Comparison of ENCODE assay signal across 2 cellular contexts in the genomic region with DNA sequence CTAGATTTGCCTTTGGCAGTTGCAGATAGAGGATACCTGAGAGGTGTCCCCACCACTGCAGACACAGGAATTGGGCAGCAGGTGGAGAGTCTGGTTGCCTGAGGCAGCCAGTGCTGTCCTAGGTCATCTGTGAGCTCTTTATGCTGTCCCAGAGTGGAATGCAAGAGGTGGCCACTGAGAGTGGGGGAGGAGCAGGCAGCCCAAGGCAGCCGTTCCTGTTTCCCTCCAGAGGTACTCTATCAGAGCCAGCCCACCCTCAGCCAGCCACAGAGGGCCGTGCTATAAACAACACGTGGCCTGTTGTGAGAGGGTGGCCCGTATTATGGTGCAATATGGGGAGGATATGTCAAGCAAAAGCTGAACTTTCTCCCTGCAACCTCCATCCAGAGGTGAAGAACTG.
A peak's percentile ranks its signal among the peaks of the same experiment; 100 is the strongest.
TF ChIP-seq lines count a peak whose summit lies in the region.

No MANE protein-coding gene starts in this region.

TF ChIP-seq in GM23338, 12 proteins besides CTCF, POLR2A, EP300 and RAD21:
- no peak for TF ChIP-seq EZH2 (IDR thresholded peaks at IDR 0.05; ENCODE audit: low read depth, unreplicated experiment)
- TF ChIP-seq, protein P1, sequence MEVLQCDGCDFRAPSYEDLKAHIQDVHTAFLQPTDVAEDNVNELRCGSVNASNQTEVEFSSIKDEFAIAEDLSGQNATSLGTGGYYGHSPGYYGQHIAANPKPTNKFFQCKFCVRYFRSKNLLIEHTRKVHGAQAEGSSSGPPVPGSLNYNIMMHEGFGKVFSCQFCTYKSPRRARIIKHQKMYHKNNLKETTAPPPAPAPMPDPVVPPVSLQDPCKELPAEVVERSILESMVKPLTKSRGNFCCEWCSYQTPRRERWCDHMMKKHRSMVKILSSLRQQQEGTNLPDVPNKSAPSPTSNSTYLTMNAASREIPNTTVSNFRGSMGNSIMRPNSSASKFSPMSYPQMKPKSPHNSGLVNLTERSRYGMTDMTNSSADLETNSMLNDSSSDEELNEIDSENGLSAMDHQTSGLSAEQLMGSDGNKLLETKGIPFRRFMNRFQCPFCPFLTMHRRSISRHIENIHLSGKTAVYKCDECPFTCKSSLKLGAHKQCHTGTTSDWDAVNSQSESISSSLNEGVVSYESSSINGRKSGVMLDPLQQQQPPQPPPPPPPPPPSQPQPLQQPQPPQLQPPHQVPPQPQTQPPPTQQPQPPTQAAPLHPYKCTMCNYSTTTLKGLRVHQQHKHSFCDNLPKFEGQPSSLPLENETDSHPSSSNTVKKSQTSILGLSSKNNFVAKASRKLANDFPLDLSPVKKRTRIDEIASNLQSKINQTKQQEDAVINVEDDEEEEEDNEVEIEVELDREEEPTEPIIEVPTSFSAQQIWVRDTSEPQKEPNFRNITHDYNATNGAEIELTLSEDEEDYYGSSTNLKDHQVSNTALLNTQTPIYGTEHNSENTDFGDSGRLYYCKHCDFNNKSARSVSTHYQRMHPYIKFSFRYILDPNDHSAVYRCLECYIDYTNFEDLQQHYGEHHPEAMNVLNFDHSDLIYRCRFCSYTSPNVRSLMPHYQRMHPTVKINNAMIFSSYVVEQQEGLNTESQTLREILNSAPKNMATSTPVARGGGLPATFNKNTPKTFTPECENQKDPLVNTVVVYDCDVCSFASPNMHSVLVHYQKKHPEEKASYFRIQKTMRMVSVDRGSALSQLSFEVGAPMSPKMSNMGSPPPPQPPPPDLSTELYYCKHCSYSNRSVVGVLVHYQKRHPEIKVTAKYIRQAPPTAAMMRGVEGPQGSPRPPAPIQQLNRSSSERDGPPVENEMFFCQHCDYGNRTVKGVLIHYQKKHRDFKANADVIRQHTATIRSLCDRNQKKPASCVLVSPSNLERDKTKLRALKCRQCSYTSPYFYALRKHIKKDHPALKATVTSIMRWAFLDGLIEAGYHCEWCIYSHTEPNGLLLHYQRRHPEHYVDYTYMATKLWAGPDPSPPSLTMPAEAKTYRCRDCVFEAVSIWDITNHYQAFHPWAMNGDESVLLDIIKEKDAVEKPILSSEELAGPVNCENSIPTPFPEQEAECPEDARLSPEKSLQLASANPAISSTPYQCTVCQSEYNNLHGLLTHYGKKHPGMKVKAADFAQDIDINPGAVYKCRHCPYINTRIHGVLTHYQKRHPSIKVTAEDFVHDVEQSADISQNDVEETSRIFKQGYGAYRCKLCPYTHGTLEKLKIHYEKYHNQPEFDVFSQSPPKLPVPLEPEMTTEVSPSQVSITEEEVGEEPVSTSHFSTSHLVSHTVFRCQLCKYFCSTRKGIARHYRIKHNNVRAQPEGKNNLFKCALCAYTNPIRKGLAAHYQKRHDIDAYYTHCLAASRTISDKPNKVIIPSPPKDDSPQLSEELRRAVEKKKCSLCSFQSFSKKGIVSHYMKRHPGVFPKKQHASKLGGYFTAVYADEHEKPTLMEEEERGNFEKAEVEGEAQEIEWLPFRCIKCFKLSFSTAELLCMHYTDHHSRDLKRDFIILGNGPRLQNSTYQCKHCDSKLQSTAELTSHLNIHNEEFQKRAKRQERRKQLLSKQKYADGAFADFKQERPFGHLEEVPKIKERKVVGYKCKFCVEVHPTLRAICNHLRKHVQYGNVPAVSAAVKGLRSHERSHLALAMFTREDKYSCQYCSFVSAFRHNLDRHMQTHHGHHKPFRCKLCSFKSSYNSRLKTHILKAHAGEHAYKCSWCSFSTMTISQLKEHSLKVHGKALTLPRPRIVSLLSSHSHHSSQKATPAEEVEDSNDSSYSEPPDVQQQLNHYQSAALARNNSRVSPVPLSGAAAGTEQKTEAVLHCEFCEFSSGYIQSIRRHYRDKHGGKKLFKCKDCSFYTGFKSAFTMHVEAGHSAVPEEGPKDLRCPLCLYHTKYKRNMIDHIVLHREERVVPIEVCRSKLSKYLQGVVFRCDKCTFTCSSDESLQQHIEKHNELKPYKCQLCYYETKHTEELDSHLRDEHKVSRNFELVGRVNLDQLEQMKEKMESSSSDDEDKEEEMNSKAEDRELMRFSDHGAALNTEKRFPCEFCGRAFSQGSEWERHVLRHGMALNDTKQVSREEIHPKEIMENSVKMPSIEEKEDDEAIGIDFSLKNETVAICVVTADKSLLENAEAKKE (CRISPR knock-in tag; IDR thresholded peaks at IDR 0.05) = peak; percentile 14; the same call in 1 of the 2 replicates

TF ChIP-seq in K562, 482 proteins besides CTCF, POLR2A, EP300 and RAD21:
- TF ChIP-seq, protein P2, sequence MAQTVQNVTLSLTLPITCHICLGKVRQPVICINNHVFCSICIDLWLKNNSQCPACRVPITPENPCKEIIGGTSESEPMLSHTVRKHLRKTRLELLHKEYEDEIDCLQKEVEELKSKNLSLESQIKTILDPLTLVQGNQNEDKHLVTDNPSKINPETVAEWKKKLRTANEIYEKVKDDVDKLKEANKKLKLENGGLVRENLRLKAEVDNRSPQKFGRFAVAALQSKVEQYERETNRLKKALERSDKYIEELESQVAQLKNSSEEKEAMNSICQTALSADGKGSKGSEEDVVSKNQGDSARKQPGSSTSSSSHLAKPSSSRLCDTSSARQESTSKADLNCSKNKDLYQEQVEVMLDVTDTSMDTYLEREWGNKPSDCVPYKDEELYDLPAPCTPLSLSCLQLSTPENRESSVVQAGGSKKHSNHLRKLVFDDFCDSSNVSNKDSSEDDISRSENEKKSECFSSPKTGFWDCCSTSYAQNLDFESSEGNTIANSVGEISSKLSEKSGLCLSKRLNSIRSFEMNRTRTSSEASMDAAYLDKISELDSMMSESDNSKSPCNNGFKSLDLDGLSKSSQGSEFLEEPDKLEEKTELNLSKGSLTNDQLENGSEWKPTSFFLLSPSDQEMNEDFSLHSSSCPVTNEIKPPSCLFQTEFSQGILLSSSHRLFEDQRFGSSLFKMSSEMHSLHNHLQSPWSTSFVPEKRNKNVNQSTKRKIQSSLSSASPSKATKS (CRISPR knock-in tag; IDR thresholded peaks at IDR 0.05) = no peak
- TF ChIP-seq ARID1B (IDR thresholded peaks at IDR 0.05) (no peak), CEBPB (tag; IDR thresholded peaks at IDR 0.05) (peak; percentile 16; the same call in 1 of the 2 replicates), ZNF3 (CRISPR knock-in tag; IDR thresholded peaks at IDR 0.05) (no peak), ZNF785 (CRISPR knock-in tag; IDR thresholded peaks at IDR 0.05) (no peak), CBX2 (IDR thresholded peaks at IDR 0.05; ENCODE audit: insufficient read depth, low read length, poor library complexity, severe bottlenecking) (no peak), NR2C2 (CRISPR knock-in tag; IDR thresholded peaks at IDR 0.05) (no peak), NR2C2 (tag; IDR thresholded peaks at IDR 0.05) (peak; percentile 11; the same call in 1 of the 2 replicates)
- TF ChIP-seq, protein P3, sequence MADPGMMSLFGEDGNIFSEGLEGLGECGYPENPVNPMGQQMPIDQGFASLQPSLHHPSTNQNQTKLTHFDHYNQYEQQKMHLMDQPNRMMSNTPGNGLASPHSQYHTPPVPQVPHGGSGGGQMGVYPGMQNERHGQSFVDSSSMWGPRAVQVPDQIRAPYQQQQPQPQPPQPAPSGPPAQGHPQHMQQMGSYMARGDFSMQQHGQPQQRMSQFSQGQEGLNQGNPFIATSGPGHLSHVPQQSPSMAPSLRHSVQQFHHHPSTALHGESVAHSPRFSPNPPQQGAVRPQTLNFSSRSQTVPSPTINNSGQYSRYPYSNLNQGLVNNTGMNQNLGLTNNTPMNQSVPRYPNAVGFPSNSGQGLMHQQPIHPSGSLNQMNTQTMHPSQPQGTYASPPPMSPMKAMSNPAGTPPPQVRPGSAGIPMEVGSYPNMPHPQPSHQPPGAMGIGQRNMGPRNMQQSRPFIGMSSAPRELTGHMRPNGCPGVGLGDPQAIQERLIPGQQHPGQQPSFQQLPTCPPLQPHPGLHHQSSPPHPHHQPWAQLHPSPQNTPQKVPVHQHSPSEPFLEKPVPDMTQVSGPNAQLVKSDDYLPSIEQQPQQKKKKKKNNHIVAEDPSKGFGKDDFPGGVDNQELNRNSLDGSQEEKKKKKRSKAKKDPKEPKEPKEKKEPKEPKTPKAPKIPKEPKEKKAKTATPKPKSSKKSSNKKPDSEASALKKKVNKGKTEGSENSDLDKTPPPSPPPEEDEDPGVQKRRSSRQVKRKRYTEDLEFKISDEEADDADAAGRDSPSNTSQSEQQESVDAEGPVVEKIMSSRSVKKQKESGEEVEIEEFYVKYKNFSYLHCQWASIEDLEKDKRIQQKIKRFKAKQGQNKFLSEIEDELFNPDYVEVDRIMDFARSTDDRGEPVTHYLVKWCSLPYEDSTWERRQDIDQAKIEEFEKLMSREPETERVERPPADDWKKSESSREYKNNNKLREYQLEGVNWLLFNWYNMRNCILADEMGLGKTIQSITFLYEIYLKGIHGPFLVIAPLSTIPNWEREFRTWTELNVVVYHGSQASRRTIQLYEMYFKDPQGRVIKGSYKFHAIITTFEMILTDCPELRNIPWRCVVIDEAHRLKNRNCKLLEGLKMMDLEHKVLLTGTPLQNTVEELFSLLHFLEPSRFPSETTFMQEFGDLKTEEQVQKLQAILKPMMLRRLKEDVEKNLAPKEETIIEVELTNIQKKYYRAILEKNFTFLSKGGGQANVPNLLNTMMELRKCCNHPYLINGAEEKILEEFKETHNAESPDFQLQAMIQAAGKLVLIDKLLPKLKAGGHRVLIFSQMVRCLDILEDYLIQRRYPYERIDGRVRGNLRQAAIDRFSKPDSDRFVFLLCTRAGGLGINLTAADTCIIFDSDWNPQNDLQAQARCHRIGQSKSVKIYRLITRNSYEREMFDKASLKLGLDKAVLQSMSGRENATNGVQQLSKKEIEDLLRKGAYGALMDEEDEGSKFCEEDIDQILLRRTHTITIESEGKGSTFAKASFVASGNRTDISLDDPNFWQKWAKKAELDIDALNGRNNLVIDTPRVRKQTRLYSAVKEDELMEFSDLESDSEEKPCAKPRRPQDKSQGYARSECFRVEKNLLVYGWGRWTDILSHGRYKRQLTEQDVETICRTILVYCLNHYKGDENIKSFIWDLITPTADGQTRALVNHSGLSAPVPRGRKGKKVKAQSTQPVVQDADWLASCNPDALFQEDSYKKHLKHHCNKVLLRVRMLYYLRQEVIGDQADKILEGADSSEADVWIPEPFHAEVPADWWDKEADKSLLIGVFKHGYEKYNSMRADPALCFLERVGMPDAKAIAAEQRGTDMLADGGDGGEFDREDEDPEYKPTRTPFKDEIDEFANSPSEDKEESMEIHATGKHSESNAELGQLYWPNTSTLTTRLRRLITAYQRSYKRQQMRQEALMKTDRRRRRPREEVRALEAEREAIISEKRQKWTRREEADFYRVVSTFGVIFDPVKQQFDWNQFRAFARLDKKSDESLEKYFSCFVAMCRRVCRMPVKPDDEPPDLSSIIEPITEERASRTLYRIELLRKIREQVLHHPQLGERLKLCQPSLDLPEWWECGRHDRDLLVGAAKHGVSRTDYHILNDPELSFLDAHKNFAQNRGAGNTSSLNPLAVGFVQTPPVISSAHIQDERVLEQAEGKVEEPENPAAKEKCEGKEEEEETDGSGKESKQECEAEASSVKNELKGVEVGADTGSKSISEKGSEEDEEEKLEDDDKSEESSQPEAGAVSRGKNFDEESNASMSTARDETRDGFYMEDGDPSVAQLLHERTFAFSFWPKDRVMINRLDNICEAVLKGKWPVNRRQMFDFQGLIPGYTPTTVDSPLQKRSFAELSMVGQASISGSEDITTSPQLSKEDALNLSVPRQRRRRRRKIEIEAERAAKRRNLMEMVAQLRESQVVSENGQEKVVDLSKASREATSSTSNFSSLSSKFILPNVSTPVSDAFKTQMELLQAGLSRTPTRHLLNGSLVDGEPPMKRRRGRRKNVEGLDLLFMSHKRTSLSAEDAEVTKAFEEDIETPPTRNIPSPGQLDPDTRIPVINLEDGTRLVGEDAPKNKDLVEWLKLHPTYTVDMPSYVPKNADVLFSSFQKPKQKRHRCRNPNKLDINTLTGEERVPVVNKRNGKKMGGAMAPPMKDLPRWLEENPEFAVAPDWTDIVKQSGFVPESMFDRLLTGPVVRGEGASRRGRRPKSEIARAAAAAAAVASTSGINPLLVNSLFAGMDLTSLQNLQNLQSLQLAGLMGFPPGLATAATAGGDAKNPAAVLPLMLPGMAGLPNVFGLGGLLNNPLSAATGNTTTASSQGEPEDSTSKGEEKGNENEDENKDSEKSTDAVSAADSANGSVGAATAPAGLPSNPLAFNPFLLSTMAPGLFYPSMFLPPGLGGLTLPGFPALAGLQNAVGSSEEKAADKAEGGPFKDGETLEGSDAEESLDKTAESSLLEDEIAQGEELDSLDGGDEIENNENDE (IDR thresholded peaks at IDR 0.05; ENCODE audit: low read depth, low read length) = no peak
